Comparison of ENCODE assay signal across 9 cellular contexts in genomic region chr2:221104391-221104811, GRCh38.
DNase-seq lines count a peak whose midpoint lies in the region; ATAC-seq and TF ChIP-seq lines count a peak whose summit lies in the region.
"Had no signal": no experiment of that assay in that cellular context is flagged by ENCODE, and none has a peak within 500 bp of the region (broad histone marks: within the 10 kb centered on the region; RNA-seq: fewer than 3 reads in every experiment).

No MANE protein-coding gene starts in this region.

- H3K27me3 Mint-ChIP-seq in activated naive CD4-positive, alpha-beta T cell treated with anti-CD3 and anti-CD28 coated beads for 36 hours (ENCODE audit: low read depth) = peaks cover 20% of the 10 kb centered on the region
- peaks cover 5% of the 10 kb centered on the region for H3K27me3 Mint-ChIP-seq in osteocyte (ENCODE audit: unreplicated experiment)

- H3K4me1 Mint-ChIP-seq in activated naive CD4-positive, alpha-beta T cell treated with anti-CD3 and anti-CD28 coated beads for 36 hours (ENCODE audit: low read depth) = no peaks in the 10 kb centered on the region
- H3K4me1 Mint-ChIP-seq in osteocyte (ENCODE audit: unreplicated experiment) = no peaks in the 10 kb centered on the region

- CTCF ChIA-PET in activated naive CD4-positive, alpha-beta T cell treated with anti-CD3 and anti-CD28 coated beads for 36 hours (lab: Charles Lee) = interaction anchor here (0.6 kb wide), 1 partner anchor 965 kb away, joined by 6 read pairs; no protein-coding TSS in a partner anchor
- CTCF ChIA-PET in mammary epithelial cell (lab: Charles Lee; ENCODE audit: low non-redundant PET) = no interaction called here

- no TSS peak for BruUV-seq in mammary epithelial cell (replicated peaks; lab: Mats Ljungman, UMichigan)

- WGBS in mammary epithelial cell (ENCODE audit: low coverage, missing lambda C conversion rate) = 11% methylated on average over 9 of the region's 12 CpGs
- 6 to 22% methylated on average over 6 to 7 of the region's 12 CpGs for WGBS in esophagus squamous epithelium, 2 donors

- in situ Hi-C loops in mammary epithelial cell (cut with MboI; ENCODE audit: low sequenced_read_pairs in 2 of 2) = no loop called here

- H3K27ac Mint-ChIP-seq in activated naive CD4-positive, alpha-beta T cell treated with anti-CD3 and anti-CD28 coated beads for 36 hours = peak overlapping the region; percentile 46
- H3K27ac Mint-ChIP-seq in osteocyte (ENCODE audit: unreplicated experiment) = no peak overlapping the region

- intact Hi-C loops in activated naive CD4-positive, alpha-beta T cell treated with anti-CD3 and anti-CD28 coated beads for 36 hours (cut with micrococcal nuclease) = loop anchor here (10.0 kb wide), 1 partner anchor 470 kb away; the partner anchor contains the start of gene EPHA4
- intact Hi-C loops in mammary epithelial cell (cut with micrococcal nuclease) (no loop called here), esophagus squamous epithelium (cut with DNase I) (no loop called here)

- no peak overlapping the region for H3K4me3 ChIP-seq in mammary epithelial cell (replicated peaks in 1 of 3; ENCODE audit: insufficient read depth in 1 of 3, low read depth in 2 of 3, low read length in 3 of 3)
- peak overlapping the region in 1 of 4 donors; percentile 39 for H3K4me3 ChIP-seq in esophagus squamous epithelium

- H2AFZ ChIP-seq in mammary epithelial cell (ENCODE audit: low read depth, low read length) = peak overlapping the region; percentile 86

- no peaks in the 10 kb centered on the region for H3K36me3 ChIP-seq in mammary epithelial cell (ENCODE audit: insufficient read depth, low read length)
- H3K36me3 ChIP-seq in esophagus squamous epithelium = no peaks in the 10 kb centered on the region
- H3K36me3 ChIP-seq: Peyer's patch had no signal

- no peaks in the 10 kb centered on the region for H3K79me2 ChIP-seq in mammary epithelial cell (ENCODE audit: insufficient read depth, low read length)

- H3K4me1 ChIP-seq in mammary epithelial cell (ENCODE audit: insufficient read depth, low read length) (peaks cover 17% of the 10 kb centered on the region), esophagus squamous epithelium (peaks cover 0 to 15% (median 10%) of the 10 kb centered on the region in 3 donors)
- H3K4me1 ChIP-seq: Peyer's patch had no signal

- no peak for TF ChIP-seq POLR2A in esophagus squamous epithelium (IDR thresholded peaks at IDR 0.05)

- no peak for ATAC-seq in GM19023 (IDR thresholded peaks at IDR 0.05; ENCODE audit: unreplicated experiment)

- H3K4me2 ChIP-seq in mammary epithelial cell (ENCODE audit: insufficient read depth, low read depth, low read length) = peak overlapping the region; percentile 56

- H4K20me1 ChIP-seq in mammary epithelial cell (ENCODE audit: insufficient read depth, low read length) = no peaks in the 10 kb centered on the region

- DNase-seq in activated naive CD4-positive, alpha-beta T cell treated with anti-CD3 and anti-CD28 coated beads for 36 hours = no peak
- no peak for DNase-seq in activated naive CD4-positive, alpha-beta T cell treated with Interleukin-2 at 50 U/mL for 16 hours
- DNase-seq in mammary epithelial cell (peak; percentile 53), medulla oblongata (ENCODE audit: extremely low spot score) (peak; percentile 75), esophagus squamous epithelium (lab: John Stamatoyannopoulos, UW) (no peak), osteocyte (ENCODE audit: extremely low spot score, unreplicated experiment) (no peak), NCI-H1436 (lab: John Stamatoyannopoulos, UW) (no peak)

- no peak overlapping the region for H3K27ac ChIP-seq in mammary epithelial cell (ENCODE audit: insufficient read depth, low read depth, low read length)
- peak overlapping the region in 1 of 4 donors; percentile 9 for H3K27ac ChIP-seq in esophagus squamous epithelium
- H3K27ac ChIP-seq: Peyer's patch had no signal

- H3K9ac ChIP-seq in mammary epithelial cell (ENCODE audit: insufficient read depth, low read length) = no peak overlapping the region

- H3K9me3 Mint-ChIP-seq in activated naive CD4-positive, alpha-beta T cell treated with anti-CD3 and anti-CD28 coated beads for 36 hours = no peaks in the 10 kb centered on the region
- H3K9me3 Mint-ChIP-seq in osteocyte (ENCODE audit: unreplicated experiment) = no peaks in the 10 kb centered on the region

- H3K4me3 Mint-ChIP-seq in activated naive CD4-positive, alpha-beta T cell treated with anti-CD3 and anti-CD28 coated beads for 36 hours = no peak overlapping the region
- H3K4me3 Mint-ChIP-seq in osteocyte (ENCODE audit: unreplicated experiment) = no peak overlapping the region

- no peaks in the 10 kb centered on the region for H3K36me3 Mint-ChIP-seq in activated naive CD4-positive, alpha-beta T cell treated with anti-CD3 and anti-CD28 coated beads for 36 hours (ENCODE audit: low read depth)
- no peaks in the 10 kb centered on the region for H3K36me3 Mint-ChIP-seq in osteocyte (ENCODE audit: unreplicated experiment)

- dilution Hi-C loops in mammary epithelial cell (cut with HindIII; ENCODE audit: low sequenced_read_pairs) = no loop called here

- H3K27me3 ChIP-seq in mammary epithelial cell (ENCODE audit: insufficient read depth, low read length) (no peaks in the 10 kb centered on the region), esophagus squamous epithelium (peaks cover 0 to 80% (median 0%) of the 10 kb centered on the region in 4 donors)
- H3K27me3 ChIP-seq: Peyer's patch had no signal

- peak in 1 of 2 donors; percentile 31 for TF ChIP-seq CTCF in mammary epithelial cell (conservative IDR thresholded peaks at IDR 0.05 in 1 of 2, IDR thresholded peaks at IDR 0.05 in 1 of 2; ENCODE audit: extremely low read depth in 1 of 2, insufficient read depth in 1 of 2, low read depth in 1 of 2, low read length in 2 of 2)
- TF ChIP-seq CTCF in esophagus squamous epithelium (IDR thresholded peaks at IDR 0.05) = no peak
- no peak for TF ChIP-seq CTCF in osteocyte (IDR thresholded peaks at IDR 0.05)

- H3K9me3 ChIP-seq in mammary epithelial cell (replicated peaks; ENCODE audit: insufficient read depth, low read length) (no peaks in the 10 kb centered on the region), esophagus squamous epithelium (no peaks in the 10 kb centered on the region)
- H3K9me3 ChIP-seq: Peyer's patch had no signal

Comparison
In these comparisons a context has a peak if more than half of its experiments do, and no peak if none do; other contexts are left out.
1. DNase-seq: peak in mammary epithelial cell (single experiment) and medulla oblongata (single experiment); none in activated naive CD4-positive, alpha-beta T cell treated with anti-CD3 and anti-CD28 coated beads for 36 hours (single experiment), activated naive CD4-positive, alpha-beta T cell treated with Interleukin-2 at 50 U/mL for 16 hours (single experiment), esophagus squamous epithelium (single experiment), osteocyte (single experiment) and NCI-H1436 (single experiment).